In the genomic region with DNA sequence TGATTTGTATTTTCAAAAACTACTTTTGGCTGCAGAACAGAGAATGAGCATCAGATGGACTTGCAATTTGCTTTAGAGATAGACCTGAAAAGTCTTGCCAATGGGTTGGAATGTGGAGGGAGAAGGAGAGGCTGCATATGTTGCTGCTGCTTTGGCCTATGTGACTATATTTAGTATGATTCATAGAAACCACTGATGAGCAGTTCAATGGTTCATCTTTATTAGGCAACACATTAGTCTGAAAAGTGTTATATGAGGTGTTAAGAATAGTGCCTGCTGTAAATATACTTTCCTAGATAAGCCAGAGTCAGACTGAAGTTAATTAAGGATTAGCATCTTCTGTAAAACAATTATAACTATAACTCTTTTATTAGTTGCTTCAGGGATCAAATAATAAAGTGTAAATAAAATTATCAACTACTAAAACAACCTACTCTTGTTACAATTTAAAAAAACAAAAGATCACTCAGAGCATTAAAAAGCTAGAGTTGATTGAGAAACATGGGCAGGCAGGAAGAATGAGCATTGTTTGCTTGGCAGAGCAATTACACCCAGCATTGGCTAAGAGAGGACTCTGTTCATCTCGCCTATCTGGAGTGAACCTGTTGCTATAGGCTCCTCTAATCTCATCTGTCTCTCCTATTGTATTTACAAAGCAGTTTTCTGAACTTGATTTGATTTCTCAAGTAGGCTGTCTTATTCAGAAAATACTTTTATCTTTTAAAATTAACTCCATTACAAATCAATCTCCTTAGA, we compare ENCODE assay signal across 14 cellular contexts. TPM values are rescaled to one million over a fixed set of nuclear protein-coding genes. Genes with fewer than 3 reads are reported as not detected.
DNase-seq lines count a peak whose midpoint lies in the region; ATAC-seq and FAIRE-seq lines count a peak whose summit lies in the region.
"Had no signal": no experiment of that assay in that cellular context is flagged by ENCODE, and none has a peak within 500 bp of the region (broad histone marks: within the 10 kb centered on the region; RNA-seq: fewer than 3 reads in every experiment).

No MANE protein-coding gene starts in this region.

- H3K4me1 Mint-ChIP-seq in activated CD4-positive, alpha-beta T cell treated with anti-CD3 and anti-CD28 coated beads for 36 hours = peaks cover 14% of the 10 kb centered on the region
- peaks cover 35% of the 10 kb centered on the region for H3K4me1 Mint-ChIP-seq in activated CD4-positive, alpha-beta T cell treated with anti-CD3 and anti-CD28 coated beads, Interleukin-2, amount 10 ng/mL, durations not matched to agents 24 days and 14 days

- no peaks in the 10 kb centered on the region for H3K9me3 Mint-ChIP-seq in activated CD4-positive, alpha-beta T cell treated with anti-CD3 and anti-CD28 coated beads for 36 hours (ENCODE audit: low read depth)
- peaks cover 4% of the 10 kb centered on the region for H3K9me3 Mint-ChIP-seq in activated CD4-positive, alpha-beta T cell treated with anti-CD3 and anti-CD28 coated beads, Interleukin-2, amount 10 ng/mL, durations not matched to agents 24 days and 14 days

- H3K27ac Mint-ChIP-seq in activated CD4-positive, alpha-beta T cell treated with anti-CD3 and anti-CD28 coated beads for 36 hours = no peak overlapping the region
- H3K27ac Mint-ChIP-seq in activated CD4-positive, alpha-beta T cell treated with anti-CD3 and anti-CD28 coated beads, Interleukin-2, amount 10 ng/mL, durations not matched to agents 24 days and 14 days = no peak overlapping the region

- intact Hi-C loops in activated CD4-positive, alpha-beta T cell treated with anti-CD3 and anti-CD28 coated beads for 36 hours (cut with DNase I, micrococcal nuclease) = no loop called here
- intact Hi-C loops in activated CD4-positive, alpha-beta T cell treated with anti-CD3 and anti-CD28 coated beads, Interleukin-2, amount 10 ng/mL, durations not matched to agents 24 days and 14 days (cut with micrococcal nuclease) = no loop called here

- H3K4me3 ChIP-seq in skeletal muscle cell (ENCODE audit: low read depth, low read length) = no peak overlapping the region
- H3K4me3 ChIP-seq: BLaER1, left ventricle myocardium inferior had no signal

- no peak for FAIRE-seq in frontal cortex (lab: Jason Lieb, UNC)

- H3K27me3 Mint-ChIP-seq in activated CD4-positive, alpha-beta T cell treated with anti-CD3 and anti-CD28 coated beads for 36 hours = peaks cover 4% of the 10 kb centered on the region
- H3K27me3 Mint-ChIP-seq in activated CD4-positive, alpha-beta T cell treated with anti-CD3 and anti-CD28 coated beads, Interleukin-2, amount 10 ng/mL, durations not matched to agents 24 days and 14 days = no peaks in the 10 kb centered on the region

- ATAC-seq in activated CD4-positive, alpha-beta T cell treated with anti-CD3 and anti-CD28 coated beads for 36 hours = peak; percentile 60
- no peak for ATAC-seq in HG02981 (IDR thresholded peaks at IDR 0.05; ENCODE audit: unreplicated experiment)

- no peak for DNase-seq in activated CD4-positive, alpha-beta T cell treated with anti-CD3 and anti-CD28 coated beads for 36 hours
- DNase-seq in activated CD4-positive, alpha-beta T cell treated with anti-CD3 and anti-CD28 coated beads, Interleukin-2, amount 10 ng/mL, durations not matched to agents 24 days and 14 days = no peak
- DNase-seq in NCI-H82 (lab: John Stamatoyannopoulos, UW) = peak; percentile 33
- peak; percentile 3 for DNase-seq in fibroblast of gingiva (ENCODE audit: low read depth)
- peak; percentile 38 for DNase-seq in skeletal muscle cell (ENCODE audit: low read depth)
- no peak for DNase-seq in NCI-H524 (lab: John Stamatoyannopoulos, UW)
- DNase-seq in frontal cortex (ENCODE audit: low spot score in 2 of 2) = no peak
- DNase-seq: activated CD4-positive, alpha-beta T cell treated with anti-CD3 and anti-CD28 coated beads, Interleukin-2, amount 50 U/mL, for 48 hours; amniotic stem cell; left ventricle myocardium inferior had no signal

- no peaks in the 10 kb centered on the region for H3K36me3 Mint-ChIP-seq in activated CD4-positive, alpha-beta T cell treated with anti-CD3 and anti-CD28 coated beads for 36 hours (ENCODE audit: low read depth)
- peaks cover 4% of the 10 kb centered on the region for H3K36me3 Mint-ChIP-seq in activated CD4-positive, alpha-beta T cell treated with anti-CD3 and anti-CD28 coated beads, Interleukin-2, amount 10 ng/mL, durations not matched to agents 24 days and 14 days (ENCODE audit: low read depth)

- POLR2A ChIA-PET in activated CD4-positive, alpha-beta T cell treated with anti-CD3 and anti-CD28 coated beads for 36 hours (lab: Charles Lee) = no interaction called here

- H3K4me3 Mint-ChIP-seq in activated CD4-positive, alpha-beta T cell treated with anti-CD3 and anti-CD28 coated beads for 36 hours = no peak overlapping the region
- H3K4me3 Mint-ChIP-seq in activated CD4-positive, alpha-beta T cell treated with anti-CD3 and anti-CD28 coated beads, Interleukin-2, amount 10 ng/mL, durations not matched to agents 24 days and 14 days = no peak overlapping the region

- CTCF ChIA-PET in activated CD4-positive, alpha-beta T cell treated with anti-CD3 and anti-CD28 coated beads for 36 hours (lab: Charles Lee) = interaction anchor here (1.2 to 1.7 kb wide), 3 partner anchors 8 to 139 kb away, joined by 3 to 8 read pairs (median 5); no protein-coding TSS in a partner anchor

RNA-seq across cellular contexts. Expression of a gene that starts 36.3 kb away (rescaled TPM):
- not detected for total RNA-seq in activated CD4-positive, alpha-beta T cell treated with anti-CD3 and anti-CD28 coated beads for 36 hours
- total RNA-seq in activated CD4-positive, alpha-beta T cell treated with anti-CD3 and anti-CD28 coated beads, Interleukin-2, amount 10 ng/mL, durations not matched to agents 24 days and 14 days = not detected in 2 replicates
- 0.41 TPM for total RNA-seq in frontal cortex
- total RNA-seq: left ventricle myocardium inferior, posterior vena cava, urinary bladder had no signal

Comparison
In these comparisons a context has a peak if more than half of its experiments do, and no peak if none do; other contexts are left out.
1. DNase-seq: peak in NCI-H82 (single experiment), fibroblast of gingiva (single experiment) and skeletal muscle cell (single experiment); none in activated CD4-positive, alpha-beta T cell treated with anti-CD3 and anti-CD28 coated beads for 36 hours (single experiment), activated CD4-positive, alpha-beta T cell treated with anti-CD3 and anti-CD28 coated beads, Interleukin-2, amount 10 ng/mL, durations not matched to agents 24 days and 14 days (single experiment), NCI-H524 (0 of 2) and frontal cortex (0 of 2).